In genomic region chr3:187986514-187986934, GRCh38 we compare ENCODE assay signal across 8 cellular contexts.
A peak's percentile ranks its signal among the peaks of the same experiment; 100 is the strongest.
DNase-seq lines count a peak whose midpoint lies in the region; ATAC-seq lines count a peak whose summit lies in the region.

No MANE protein-coding gene starts in this region.

- ATAC-seq in activated CD8-positive, alpha-beta memory T cell treated with anti-CD3 and anti-CD28 coated beads, Interleukin-2, amount 10 ng/mL, durations not matched to agents 7 days and 5 days, result peak; percentile 76
- ATAC-seq in HG03045 (IDR thresholded peaks at IDR 0.05; ENCODE audit: unreplicated experiment) (no peak), GM18511 (IDR thresholded peaks at IDR 0.05; ENCODE audit: unreplicated experiment) (no peak), GM21367 (IDR thresholded peaks at IDR 0.05; ENCODE audit: unreplicated experiment) (no peak), GM19023 (IDR thresholded peaks at IDR 0.05; ENCODE audit: unreplicated experiment) (no peak)

- no peaks in the 10 kb centered on the region for H3K27me3 ChIP-seq in ACC112 (ENCODE audit: insufficient read depth, low read length)

- H3K4me1 Mint-ChIP-seq in activated CD8-positive, alpha-beta memory T cell treated with anti-CD3 and anti-CD28 coated beads, Interleukin-2, amount 10 ng/mL, durations not matched to agents 7 days and 5 days, result peaks cover 39% of the 10 kb centered on the region

- peak overlapping the region; percentile 29 for H3K27ac Mint-ChIP-seq in activated CD8-positive, alpha-beta memory T cell treated with anti-CD3 and anti-CD28 coated beads, Interleukin-2, amount 10 ng/mL, durations not matched to agents 7 days and 5 days

- peaks cover 4% of the 10 kb centered on the region for H3K9me3 Mint-ChIP-seq in activated CD8-positive, alpha-beta memory T cell treated with anti-CD3 and anti-CD28 coated beads, Interleukin-2, amount 10 ng/mL, durations not matched to agents 7 days and 5 days (ENCODE audit: low read depth)

- H3K27me3 Mint-ChIP-seq in activated CD8-positive, alpha-beta memory T cell treated with anti-CD3 and anti-CD28 coated beads, Interleukin-2, amount 10 ng/mL, durations not matched to agents 7 days and 5 days, result no peaks in the 10 kb centered on the region

- no peaks in the 10 kb centered on the region for H3K79me2 ChIP-seq in ACC112 (ENCODE audit: control insufficient read depth, insufficient read depth, low read length, unreplicated experiment)

- CTCF ChIA-PET in activated CD8-positive, alpha-beta memory T cell treated with anti-CD3 and anti-CD28 coated beads, Interleukin-2, amount 10 ng/mL, durations not matched to agents 7 days and 5 days (lab: Charles Lee), result interaction anchor here (0.9 to 2.3 kb wide), 6 partner anchors 8 to 247 kb away, joined by 3 to 6 read pairs (median 4); no protein-coding TSS in a partner anchor

- peaks cover 6% of the 10 kb centered on the region for H3K36me3 Mint-ChIP-seq in activated CD8-positive, alpha-beta memory T cell treated with anti-CD3 and anti-CD28 coated beads, Interleukin-2, amount 10 ng/mL, durations not matched to agents 7 days and 5 days

- H3K4me1 ChIP-seq in ACC112 (ENCODE audit: control insufficient read depth, insufficient read depth, low read length, unreplicated experiment), result peaks cover 19% of the 10 kb centered on the region

- H3K27ac ChIP-seq in ACC112 (ENCODE audit: low read depth, low read length), result peak overlapping the region; percentile 61

- no peak overlapping the region for H3K4me3 Mint-ChIP-seq in activated CD8-positive, alpha-beta memory T cell treated with anti-CD3 and anti-CD28 coated beads, Interleukin-2, amount 10 ng/mL, durations not matched to agents 7 days and 5 days

- H2AFZ ChIP-seq in ACC112 (ENCODE audit: low read length, unreplicated experiment), result peak overlapping the region; percentile 26

- no peaks in the 10 kb centered on the region for H3K36me3 ChIP-seq in ACC112 (ENCODE audit: insufficient read depth, low read length)

- H3K4me3 ChIP-seq in ACC112 (ENCODE audit: low read depth, low read length), result no peak overlapping the region

- peak; percentile 43 for DNase-seq in KG1 (lab: John Stamatoyannopoulos, UW)
- DNase-seq in activated CD8-positive, alpha-beta memory T cell treated with anti-CD3 and anti-CD28 coated beads, Interleukin-2, amount 10 ng/mL, durations not matched to agents 7 days and 5 days, result peak; percentile 64
- peak; percentile 98 for DNase-seq in kidney tubule cell (ENCODE audit: low spot score)

Comparison
In these comparisons a context has a peak if more than half of its experiments do, and no peak if none do; other contexts are left out.
1. DNase-seq: peak in every context shown above with its lines; median percentile 98 in kidney tubule cell; 64 in activated CD8-positive, alpha-beta memory T cell treated with anti-CD3 and anti-CD28 coated beads, Interleukin-2, amount 10 ng/mL, durations not matched to agents 7 days and 5 days; 43 in KG1.